Comparison of ENCODE assay signal across 22 cellular contexts in genomic region chr3:98743071-98743470, GRCh38. TPM values are rescaled to one million over a fixed set of nuclear protein-coding genes. Genes with fewer than 3 reads are reported as not detected.
"Had no signal": no experiment of that assay in that cellular context is flagged by ENCODE, and none has a peak within 500 bp of the region (broad histone marks: within the 10 kb centered on the region; RNA-seq: fewer than 3 reads in every experiment).

No MANE protein-coding gene starts in this region.

- H3K9ac ChIP-seq: neural progenitor cell had no signal

- H3K27ac ChIP-seq: esophagus muscularis mucosa, foreskin keratinocyte, neural progenitor cell, spleen, suprapubic skin, tibial nerve, uterus had no signal

- H3K36me3 ChIP-seq: esophagus muscularis mucosa, heart right ventricle, neural progenitor cell, spleen, suprapubic skin, tibial nerve, uterus had no signal

- H3K9me3 ChIP-seq: esophagus muscularis mucosa, heart right ventricle, spleen, suprapubic skin, tibial nerve, uterus had no signal

- H2AFZ ChIP-seq: neural progenitor cell had no signal

- H3K4me3 ChIP-seq: esophagus muscularis mucosa, heart right ventricle, neural progenitor cell, spleen, suprapubic skin, tibial nerve, uterus had no signal

- H3K27me3 ChIP-seq: esophagus muscularis mucosa, foreskin keratinocyte, heart right ventricle, neural progenitor cell, suprapubic skin, tibial nerve, uterus had no signal

- H3K4me1 ChIP-seq: neural progenitor cell, spleen, uterus had no signal

- DNase-seq: activated CD4-positive, alpha-beta T cell treated with anti-CD3 and anti-CD28 coated beads, Interleukin-2, amount 50 U/mL, for 1 hour; activated CD8-positive, alpha-beta T cell treated with anti-CD3 and anti-CD28 coated beads for 36 hours; activated naive CD8-positive, alpha-beta T cell treated with anti-CD3 and anti-CD28 coated beads, Interleukin-2, amount 50 U/mL, for 24 hours; activated T-cell treated with anti-CD3 and anti-CD28 coated beads, Interleukin-2, amount 50 U/mL, for 48 hours; anterior cingulate cortex; dermis blood vessel endothelial cell; effector CD4-positive, alpha-beta T cell; foreskin keratinocyte; heart right ventricle; kidney glomerular epithelial cell; midbrain; naive thymus-derived CD8-positive, alpha-beta T cell; spleen; stimulated activated naive CD4-positive, alpha-beta T cell; T-helper 2 cell; uterus had no signal

- H3K4me2 ChIP-seq: neural progenitor cell had no signal

- ATAC-seq: activated CD8-positive, alpha-beta T cell treated with anti-CD3 and anti-CD28 coated beads for 36 hours; activated naive CD8-positive, alpha-beta T cell treated with anti-CD3 and anti-CD28 coated beads, Interleukin-2, amount 50 U/mL, for 24 hours; foreskin keratinocyte; heart right ventricle; naive thymus-derived CD8-positive, alpha-beta T cell; right cardiac atrium; WTC11 had no signal

RNA-seq across cellular contexts. Expression of gene ST3GAL6, which starts 20.1 kb away (rescaled TPM):
- total RNA-seq: activated CD8-positive, alpha-beta T cell treated with anti-CD3 and anti-CD28 coated beads for 36 hours; naive thymus-derived CD8-positive, alpha-beta T cell had no signal
